In genomic region chr20:44471481-44471882, GRCh38 we compare ENCODE assay signal across 1 cellular context.
TF ChIP-seq lines count a peak whose summit lies in the region.

No MANE protein-coding gene starts in this region.

TF ChIP-seq in HepG2, 621 proteins besides CTCF, POLR2A, EP300 and RAD21 (continued from another document and continues in another):
- TF ChIP-seq ZBTB40 (IDR thresholded peaks at IDR 0.05) (no peak), ZBTB40 (CRISPR knock-in tag; IDR thresholded peaks at IDR 0.05) (no peak), ZNF614 (CRISPR knock-in tag; IDR thresholded peaks at IDR 0.05; ENCODE audit: borderline replicate concordance) (peak; percentile 76), ZNF160 (CRISPR knock-in tag; IDR thresholded peaks at IDR 0.05) (peak; percentile 66; the same call in 1 of the 2 replicates), ERF (CRISPR knock-in tag; IDR thresholded peaks at IDR 0.05) (peak; percentile 88), ZNF331 (CRISPR knock-in tag; IDR thresholded peaks at IDR 0.05) (peak; percentile 71), ZGPAT (CRISPR knock-in tag; IDR thresholded peaks at IDR 0.05) (peak; percentile 46; the same call in 1 of the 2 replicates), ATRX (CRISPR knock-in tag; IDR thresholded peaks at IDR 0.05; ENCODE audit: borderline replicate concordance) (0 out of 2 replicates have a peak, but pooled peaks have one; percentile 48), ELF3 (CRISPR knock-in tag; IDR thresholded peaks at IDR 0.05) (0 out of 2 replicates have a peak, but pooled peaks have one; percentile 58), ZBTB44 (CRISPR knock-in tag; IDR thresholded peaks at IDR 0.05) (peak; percentile 30; the same call in 1 of the 2 replicates), IKZF5 (CRISPR knock-in tag; IDR thresholded peaks at IDR 0.05) (peak; percentile 55; the same call in 1 of the 2 replicates), SOX13 (IDR thresholded peaks at IDR 0.05) (no peak), SOX13 (CRISPR knock-in tag; conservative IDR thresholded peaks at IDR 0.05 in 1 of 2, IDR thresholded peaks at IDR 0.05 in 1 of 2) (peak in 1 of 2 experiments; percentile 47; a peak in 1 of 4 replicates), PREB (CRISPR knock-in tag; IDR thresholded peaks at IDR 0.05) (no peak), ZBTB46 (CRISPR knock-in tag; IDR thresholded peaks at IDR 0.05; ENCODE audit: borderline replicate concordance) (peak; percentile 75; the same call in 1 of the 2 replicates), YEATS2 (CRISPR knock-in tag; IDR thresholded peaks at IDR 0.05; ENCODE audit: borderline replicate concordance) (peak; percentile 63; the same call in 1 of the 2 replicates), ISX (CRISPR knock-in tag; conservative IDR thresholded peaks at IDR 0.05) (no peak), DDIT3 (CRISPR knock-in tag; IDR thresholded peaks at IDR 0.05) (peak; percentile 64; the same call in 1 of the 2 replicates), RARA (CRISPR knock-in tag; IDR thresholded peaks at IDR 0.05) (0 out of 2 replicates have a peak, but pooled peaks have one; percentile 17), SP140L (CRISPR knock-in tag; IDR thresholded peaks at IDR 0.05; ENCODE audit: borderline replicate concordance) (peak; percentile 59; the same call in 1 of the 2 replicates), ZEB1 (IDR thresholded peaks at IDR 0.05; ENCODE audit: insufficient replicate concordance, low read depth) (peak; percentile 37), GMEB1 (CRISPR knock-in tag; IDR thresholded peaks at IDR 0.05; ENCODE audit: borderline replicate concordance) (0 out of 2 replicates have a peak, but pooled peaks have one; percentile 41), ZSCAN9 (CRISPR knock-in tag; IDR thresholded peaks at IDR 0.05; ENCODE audit: borderline replicate concordance) (peak; percentile 74; the same call in 1 of the 2 replicates), SKI (IDR thresholded peaks at IDR 0.05; ENCODE audit: partially characterized antibody) (peak; percentile 35), ZNF503 (CRISPR knock-in tag; IDR thresholded peaks at IDR 0.05) (no peak), KDM5A (IDR thresholded peaks at IDR 0.05; ENCODE audit: borderline replicate concordance, low read length) (0 out of 2 replicates have a peak, but pooled peaks have one; percentile 38), PAXIP1 (CRISPR knock-in tag; conservative IDR thresholded peaks at IDR 0.05) (peak; percentile 41; the same call in 1 of the 2 replicates), LCORL (IDR thresholded peaks at IDR 0.05) (no peak), LCORL (CRISPR knock-in tag; IDR thresholded peaks at IDR 0.05) (peak; percentile 88)
